Comparison of ENCODE assay signal across 18 cellular contexts in genomic region chr2:40105593-40105992, GRCh38.
DNase-seq lines count a peak whose midpoint lies in the region; ATAC-seq, FAIRE-seq and TF ChIP-seq lines count a peak whose summit lies in the region.
"Had no signal": no experiment of that assay in that cellular context is flagged by ENCODE, and none has a peak within 500 bp of the region (broad histone marks: within the 10 kb centered on the region; RNA-seq: fewer than 3 reads in every experiment).

No MANE protein-coding gene starts in this region.

- in situ Hi-C loops in mammary epithelial cell (cut with MboI; ENCODE audit: low sequenced_read_pairs in 2 of 2) = no loop called here

- 54% methylated on average over 5 of the region's 5 CpGs for WGBS in mammary epithelial cell (ENCODE audit: low coverage, missing lambda C conversion rate)

- H3K79me2 ChIP-seq in mammary epithelial cell (ENCODE audit: insufficient read depth, low read length) (no peaks in the 10 kb centered on the region), astrocyte (ENCODE audit: insufficient read depth, low read length) (no peaks in the 10 kb centered on the region)
- H3K79me2 ChIP-seq: hepatocyte had no signal

- H3K36me3 ChIP-seq in mammary epithelial cell (ENCODE audit: insufficient read depth, low read length) (no peaks in the 10 kb centered on the region), astrocyte (ENCODE audit: insufficient read depth, low read length) (no peaks in the 10 kb centered on the region)
- H3K36me3 ChIP-seq: SJSA1 had no signal

- H3K9me3 ChIP-seq in mammary epithelial cell (replicated peaks; ENCODE audit: insufficient read depth, low read length) = no peaks in the 10 kb centered on the region
- no peaks in the 10 kb centered on the region for H3K9me3 ChIP-seq in astrocyte (ENCODE audit: insufficient read depth, low read depth, low read length)
- H3K9me3 ChIP-seq: SJSA1 had no signal

- TF ChIP-seq CTCF in mammary epithelial cell (conservative IDR thresholded peaks at IDR 0.05 in 1 of 2, IDR thresholded peaks at IDR 0.05 in 1 of 2; ENCODE audit: extremely low read depth in 1 of 2, insufficient read depth in 1 of 2, low read depth in 1 of 2, low read length in 2 of 2) = no peak
- no peak for TF ChIP-seq CTCF in MCF 10A (IDR thresholded peaks at IDR 0.05; ENCODE audit: unreplicated experiment)
- no peak for TF ChIP-seq CTCF in astrocyte (IDR thresholded peaks at IDR 0.05; ENCODE audit: insufficient read depth, low read depth, low read length)

- H3K27ac ChIP-seq in mammary epithelial cell (ENCODE audit: insufficient read depth, low read depth, low read length) (no peak overlapping the region), astrocyte (ENCODE audit: low read depth, low read length) (no peak overlapping the region)
- H3K27ac ChIP-seq: hepatocyte, SJSA1 had no signal

- H3K9ac ChIP-seq in mammary epithelial cell (ENCODE audit: insufficient read depth, low read length) (no peak overlapping the region), astrocyte (ENCODE audit: low read length) (no peak overlapping the region)

- no TSS peak for BruUV-seq in mammary epithelial cell (replicated peaks; lab: Mats Ljungman, UMichigan)
- no TSS peak for BruUV-seq in MCF 10A (replicated peaks; lab: Mats Ljungman, UMichigan)

- H3K36me3 Mint-ChIP-seq in MCF 10A (ENCODE audit: insufficient read depth, unreplicated experiment) (no peaks in the 10 kb centered on the region), astrocyte (ENCODE audit: low read depth, unreplicated experiment) (no peaks in the 10 kb centered on the region)
- H3K36me3 Mint-ChIP-seq: activated CD4-positive, alpha-beta memory T cell treated with anti-CD3 and anti-CD28 coated beads for 36 hours; natural killer cell treated with Interleukin-12 subunit alpha and Interleukin-12 subunit beta and Interleukin-15 and Interleukin-18, amount 100 ng/mL, for 72 hours; stimulated activated memory B cell treated with anti-CD40 and anti-IgM and Interleukin-4, amounts not matched to agents 10 μg/mL and 1 μg/mL and 100 μg/mL, for 72 hours had no signal

- H3K27ac Mint-ChIP-seq in MCF 10A (ENCODE audit: low read depth, unreplicated experiment) (no peak overlapping the region), astrocyte (ENCODE audit: unreplicated experiment) (peak overlapping the region; percentile 48)
- H3K27ac Mint-ChIP-seq: activated CD4-positive, alpha-beta memory T cell treated with anti-CD3 and anti-CD28 coated beads for 36 hours; natural killer cell treated with Interleukin-12 subunit alpha and Interleukin-12 subunit beta and Interleukin-15 and Interleukin-18, amount 100 ng/mL, for 72 hours; stimulated activated memory B cell treated with anti-CD40 and anti-IgM and Interleukin-4, amounts not matched to agents 10 μg/mL and 1 μg/mL and 100 μg/mL, for 72 hours had no signal

- H3K4me1 ChIP-seq in mammary epithelial cell (ENCODE audit: insufficient read depth, low read length) (peaks cover 30% of the 10 kb centered on the region), astrocyte (ENCODE audit: insufficient read depth, low read length) (peaks cover 38% of the 10 kb centered on the region)

- no peak for DNase-seq in mammary epithelial cell
- no peak for DNase-seq in MCF 10A (ENCODE audit: unreplicated experiment)
- peak; percentile 88 for DNase-seq in astrocyte (ENCODE audit: low read depth)
- DNase-seq in glomerular visceral epithelial cell (ENCODE audit: extremely low spot score) = peak; percentile 72
- DNase-seq in urothelium cell line (ENCODE audit: low spot score) = no peak
- no peak for DNase-seq in medulla oblongata (ENCODE audit: extremely low spot score)
- DNase-seq in inferior parietal cortex (ENCODE audit: extremely low spot score) = no peak
- DNase-seq: 8988T; activated CD4-positive, alpha-beta memory T cell treated with anti-CD3 and anti-CD28 coated beads for 36 hours; aorta; NCI-H2081 treated with DMSO at 0.1 percent for 48 hours; stimulated activated CD4-positive, alpha-beta T cell treated with anti-CD3 and anti-CD28 coated beads, Interleukin-4, amount 100 ng/mL, for 4 hours had no signal

- CTCF ChIA-PET in mammary epithelial cell (lab: Charles Lee; ENCODE audit: low non-redundant PET) = no interaction called here
- CTCF ChIA-PET in MCF 10A (lab: Yijun Ruan, JAX) = interaction anchor here (0.6 kb wide), 1 partner anchor 32 kb away, joined by 7 read pairs; no protein-coding TSS in a partner anchor

- H3K4me3 ChIP-seq in mammary epithelial cell (replicated peaks in 1 of 3; ENCODE audit: insufficient read depth in 1 of 3, low read depth in 2 of 3, low read length in 3 of 3) (no peak overlapping the region), astrocyte (ENCODE audit: insufficient read depth, low read depth, low read length) (no peak overlapping the region)
- H3K4me3 ChIP-seq: hepatocyte, SJSA1 had no signal

- H3K4me1 Mint-ChIP-seq in MCF 10A (ENCODE audit: insufficient read depth, unreplicated experiment) (peaks cover 19% of the 10 kb centered on the region), astrocyte (ENCODE audit: low read depth, unreplicated experiment) (peaks cover 39% of the 10 kb centered on the region)
- H3K4me1 Mint-ChIP-seq: stimulated activated memory B cell treated with anti-CD40 and anti-IgM and Interleukin-4, amounts not matched to agents 10 μg/mL and 1 μg/mL and 100 μg/mL, for 72 hours had no signal

- intact Hi-C loops in mammary epithelial cell (cut with micrococcal nuclease) (loop anchor here (10.0 kb wide), 1 partner anchor 329 kb away; no protein-coding TSS in a partner anchor), MCF 10A (cut with micrococcal nuclease) (loop anchor here (10.0 kb wide), 1 partner anchor 191 kb away; no protein-coding TSS in a partner anchor)

- no peaks in the 10 kb centered on the region for H4K20me1 ChIP-seq in mammary epithelial cell (ENCODE audit: insufficient read depth, low read length)
- no peaks in the 10 kb centered on the region for H4K20me1 ChIP-seq in astrocyte (ENCODE audit: insufficient read depth, low read length)

- no peak for ATAC-seq in HG02981 (IDR thresholded peaks at IDR 0.05; ENCODE audit: unreplicated experiment)
- ATAC-seq: left lobe of liver; natural killer cell treated with Interleukin-12 subunit alpha and Interleukin-12 subunit beta and Interleukin-15 and Interleukin-18, amount 100 ng/mL, for 72 hours; stimulated activated memory B cell treated with anti-CD40 and anti-IgM and Interleukin-4, amounts not matched to agents 10 μg/mL and 1 μg/mL and 100 μg/mL, for 72 hours had no signal

- H3K4me2 ChIP-seq in mammary epithelial cell (ENCODE audit: insufficient read depth, low read depth, low read length) = peak overlapping the region; percentile 21
- peak overlapping the region; percentile 21 for H3K4me2 ChIP-seq in astrocyte (ENCODE audit: low read length)
- H3K4me2 ChIP-seq: hepatocyte had no signal

- H3K4me3 Mint-ChIP-seq in MCF 10A (ENCODE audit: unreplicated experiment) (no peak overlapping the region), astrocyte (ENCODE audit: unreplicated experiment) (no peak overlapping the region)
- H3K4me3 Mint-ChIP-seq: activated CD4-positive, alpha-beta memory T cell treated with anti-CD3 and anti-CD28 coated beads for 36 hours; natural killer cell treated with Interleukin-12 subunit alpha and Interleukin-12 subunit beta and Interleukin-15 and Interleukin-18, amount 100 ng/mL, for 72 hours; stimulated activated memory B cell treated with anti-CD40 and anti-IgM and Interleukin-4, amounts not matched to agents 10 μg/mL and 1 μg/mL and 100 μg/mL, for 72 hours had no signal

- POLR2A ChIA-PET in MCF 10A (lab: Yijun Ruan, JAX) = interaction anchor here (0.8 to 1.2 kb wide), 3 partner anchors 9 to 230 kb away, joined by 3 to 4 read pairs (median 3); no protein-coding TSS in a partner anchor

- H2AFZ ChIP-seq in mammary epithelial cell (ENCODE audit: low read depth, low read length) (peak overlapping the region; percentile 46), astrocyte (ENCODE audit: low read depth, low read length) (no peak overlapping the region)
- H2AFZ ChIP-seq: hepatocyte had no signal

- H3K27me3 ChIP-seq in mammary epithelial cell (ENCODE audit: insufficient read depth, low read length) (no peaks in the 10 kb centered on the region), astrocyte (ENCODE audit: insufficient read depth, low read length) (no peaks in the 10 kb centered on the region)
- H3K27me3 ChIP-seq: hepatocyte, SJSA1 had no signal

- H3K27me3 Mint-ChIP-seq in MCF 10A (ENCODE audit: insufficient read depth, unreplicated experiment) (no peaks in the 10 kb centered on the region), astrocyte (ENCODE audit: low read depth, unreplicated experiment) (no peaks in the 10 kb centered on the region)
- H3K27me3 Mint-ChIP-seq: activated CD4-positive, alpha-beta memory T cell treated with anti-CD3 and anti-CD28 coated beads for 36 hours; natural killer cell treated with Interleukin-12 subunit alpha and Interleukin-12 subunit beta and Interleukin-15 and Interleukin-18, amount 100 ng/mL, for 72 hours; stimulated activated memory B cell treated with anti-CD40 and anti-IgM and Interleukin-4, amounts not matched to agents 10 μg/mL and 1 μg/mL and 100 μg/mL, for 72 hours had no signal

- FAIRE-seq in astrocyte (lab: Jason Lieb, UNC) (peak; percentile 26), urothelium cell line (lab: Jason Lieb, UNC) (peak; percentile 78)

- dilution Hi-C loops in mammary epithelial cell (cut with HindIII; ENCODE audit: low sequenced_read_pairs) = no loop called here

- H3K9me3 Mint-ChIP-seq in MCF 10A (ENCODE audit: unreplicated experiment) = no peaks in the 10 kb centered on the region
- H3K9me3 Mint-ChIP-seq in astrocyte (ENCODE audit: unreplicated experiment) = no peaks in the 10 kb centered on the region
- H3K9me3 Mint-ChIP-seq: activated CD4-positive, alpha-beta memory T cell treated with anti-CD3 and anti-CD28 coated beads for 36 hours; stimulated activated memory B cell treated with anti-CD40 and anti-IgM and Interleukin-4, amounts not matched to agents 10 μg/mL and 1 μg/mL and 100 μg/mL, for 72 hours had no signal

Comparison
In these comparisons a context has a peak if more than half of its experiments do, and no peak if none do; other contexts are left out.
1. DNase-seq: peak in astrocyte (single experiment) and glomerular visceral epithelial cell (single experiment); none in mammary epithelial cell (single experiment), MCF 10A (single experiment), urothelium cell line (single experiment), medulla oblongata (single experiment) and inferior parietal cortex (single experiment).